In genomic region chr4:122758033-122758432, GRCh38 we compare ENCODE assay signal across 9 cellular contexts. TPM values are rescaled to one million over a fixed set of nuclear protein-coding genes. Genes with fewer than 3 reads are reported as not detected.
DNase-seq lines count a peak whose midpoint lies in the region; ATAC-seq and FAIRE-seq lines count a peak whose summit lies in the region.
"Had no signal": no experiment of that assay in that cellular context is flagged by ENCODE, and none has a peak within 500 bp of the region (broad histone marks: within the 10 kb centered on the region; RNA-seq: fewer than 3 reads in every experiment).

No MANE protein-coding gene starts in this region.

- DNase-seq in Ammon's horn (ENCODE audit: low spot score) (peak; percentile 7), GM18507 (ENCODE audit: extremely low spot score, insufficient read length, low read depth) (no peak), NCI-H446 (lab: John Stamatoyannopoulos, UW) (peak; percentile 41 to 55), naive B cell (peak; percentile 9), activated gamma-delta T cell treated with Interleukin-2 at 50 U/mL for 16 hours (no peak), NCI-H2107 treated with DMSO at 0.1 percent for 48 hours (lab: John Stamatoyannopoulos, UW; ENCODE audit: unreplicated experiment) (no peak)

- no peaks in the 10 kb centered on the region for H3K36me3 Mint-ChIP-seq in naive B cell
- H3K36me3 Mint-ChIP-seq: IgD-negative memory B cell had no signal

- ATAC-seq in naive B cell (ENCODE audit: low read depth in 2 of 2), result no peak
- no peak for ATAC-seq in GM19463 (IDR thresholded peaks at IDR 0.05; ENCODE audit: unreplicated experiment)

- H3K4me1 Mint-ChIP-seq in naive B cell, result peaks cover 9 to 23% (median 16%) of the 10 kb centered on the region in 3 donors

- FAIRE-seq in GM18507 (lab: Jason Lieb, UNC), result peak; percentile 84
- FAIRE-seq in colon (lab: Jason Lieb, UNC), result peak; percentile 98

- peaks cover 0 to 15% (median 5%) of the 10 kb centered on the region in 3 donors for H3K27me3 Mint-ChIP-seq in naive B cell

- no peak overlapping the region for H3K4me3 Mint-ChIP-seq in naive B cell
- H3K4me3 Mint-ChIP-seq: IgD-negative memory B cell had no signal

- H3K27ac Mint-ChIP-seq in naive B cell, result no peak overlapping the region
- H3K27ac Mint-ChIP-seq: IgD-negative memory B cell had no signal

- H3K9me3 Mint-ChIP-seq in naive B cell, result no peaks in the 10 kb centered on the region
- H3K9me3 Mint-ChIP-seq: IgD-negative memory B cell had no signal

RNA-seq across cellular contexts. Expression of gene BBS12, which starts 25.5 kb away (rescaled TPM):
- 1 to 10 TPM in 5 of 6 donors, under 1 TPM in 1; 0.92 to 2.1 (median 1.4) TPM for polyA plus RNA-seq in naive B cell (ENCODE audit: low read depth in 6 of 6)

Comparison
In these comparisons a context has a peak if more than half of its experiments do, and no peak if none do; other contexts are left out.
1. DNase-seq: peak in Ammon's horn (single experiment), NCI-H446 (2 of 2) and naive B cell (single experiment); none in GM18507 (single experiment), activated gamma-delta T cell treated with Interleukin-2 at 50 U/mL for 16 hours (single experiment) and NCI-H2107 treated with DMSO at 0.1 percent for 48 hours (single experiment).